In genomic region chr6:132706756-132707155, GRCh38 we compare ENCODE assay signal across 2 cellular contexts. TPM values are rescaled to one million over a fixed set of nuclear protein-coding genes. Genes with fewer than 3 reads are reported as not detected.
"Had no signal": no experiment of that assay in that cellular context is flagged by ENCODE, and none has a peak within 500 bp of the region (broad histone marks: within the 10 kb centered on the region; RNA-seq: fewer than 3 reads in every experiment).

No MANE protein-coding gene starts in this region.

RNA-seq across cellular contexts. Expression of gene VNN1, which starts 7.1 kb away (rescaled TPM):
- total RNA-seq: G401, GM12878 had no signal
- polyA plus RNA-seq: GM12878 had no signal

RNA-seq across cellular contexts. Expression of gene TAAR1, which starts 47.8 kb away (rescaled TPM):
- total RNA-seq: G401, GM12878 had no signal
- polyA plus RNA-seq: GM12878 had no signal

RNA-seq across cellular contexts. Expression of gene VNN2, which starts 50.9 kb away (rescaled TPM):
- total RNA-seq: G401 had no signal
